In genomic region chr5:109350537-109351270, GRCh38 we compare ENCODE assay signal across 17 cellular contexts. TPM values are rescaled to one million over a fixed set of nuclear protein-coding genes. Genes with fewer than 3 reads are reported as not detected.
DNase-seq lines count a peak whose midpoint lies in the region; ATAC-seq and TF ChIP-seq lines count a peak whose summit lies in the region.
"Had no signal": no experiment of that assay in that cellular context is flagged by ENCODE, and none has a peak within 500 bp of the region (broad histone marks: within the 10 kb centered on the region; RNA-seq: fewer than 3 reads in every experiment).

No MANE protein-coding gene starts in this region.

- POLR2A ChIA-PET in OCI-LY7 (lab: Charles Lee) = interaction anchor here (0.6 kb wide), 1 partner anchor 14 kb away, joined by 3 read pairs; no protein-coding TSS in a partner anchor

- H3K36me3 Mint-ChIP-seq in activated naive CD4-positive, alpha-beta T cell treated with anti-CD3 and anti-CD28 coated beads, Interleukin-2, amount 50 U/mL, for 24 hours = no peaks in the 10 kb centered on the region
- peaks cover 33% of the 10 kb centered on the region for H3K36me3 Mint-ChIP-seq in activated naive CD4-positive, alpha-beta T cell treated with anti-CD3 and anti-CD28 coated beads, Interleukin-2, amount 10 ng/mL, durations not matched to agents 7 days and 5 days

- CTCF ChIA-PET in activated naive CD4-positive, alpha-beta T cell treated with anti-CD3 and anti-CD28 coated beads, Interleukin-2, amount 10 ng/mL, durations not matched to agents 7 days and 5 days (lab: Charles Lee) = interaction anchor here (0.7 kb wide), 1 partner anchor 432 kb away, joined by 4 read pairs; no protein-coding TSS in a partner anchor
- CTCF ChIA-PET in OCI-LY7 (lab: Charles Lee; ENCODE audit: unreplicated experiment) = no interaction called here

- ATAC-seq in GM18502 (IDR thresholded peaks at IDR 0.05; ENCODE audit: poor library complexity, unreplicated experiment) (no peak), HG03175 (IDR thresholded peaks at IDR 0.05; ENCODE audit: unreplicated experiment) (no peak)

- no peak overlapping the region for H2AFZ ChIP-seq in OCI-LY7 (ENCODE audit: low read length)

- H3K9me2 ChIP-seq in OCI-LY7 (ENCODE audit: insufficient read depth, low read length) = no peaks in the 10 kb centered on the region

- H3K9me3 Mint-ChIP-seq in activated naive CD4-positive, alpha-beta T cell treated with anti-CD3 and anti-CD28 coated beads, Interleukin-2, amount 50 U/mL, for 24 hours = no peaks in the 10 kb centered on the region
- H3K9me3 Mint-ChIP-seq in activated naive CD4-positive, alpha-beta T cell treated with anti-CD3 and anti-CD28 coated beads, Interleukin-2, amount 10 ng/mL, durations not matched to agents 7 days and 5 days = no peaks in the 10 kb centered on the region
- H3K9me3 Mint-ChIP-seq: HFFc6 had no signal

- H3K27ac ChIP-seq in OCI-LY7 (ENCODE audit: low read depth, low read length, poor library complexity, severe bottlenecking) = no peak overlapping the region
- H3K27ac ChIP-seq: 22Rv1, SJSA1 had no signal

- no peaks in the 10 kb centered on the region for H3K9me3 ChIP-seq in OCI-LY7 (ENCODE audit: low read length)
- H3K9me3 ChIP-seq: SJSA1 had no signal

- H3K4me3 Mint-ChIP-seq in activated naive CD4-positive, alpha-beta T cell treated with anti-CD3 and anti-CD28 coated beads, Interleukin-2, amount 50 U/mL, for 24 hours = no peak overlapping the region
- H3K4me3 Mint-ChIP-seq in activated naive CD4-positive, alpha-beta T cell treated with anti-CD3 and anti-CD28 coated beads, Interleukin-2, amount 10 ng/mL, durations not matched to agents 7 days and 5 days = no peak overlapping the region
- H3K4me3 Mint-ChIP-seq: HFFc6 had no signal

- no peak for DNase-seq in activated naive CD4-positive, alpha-beta T cell treated with anti-CD3 and anti-CD28 coated beads, Interleukin-2, amount 10 ng/mL, durations not matched to agents 7 days and 5 days
- DNase-seq in OCI-LY7 (ENCODE audit: low spot score) = no peak
- peak; percentile 55 for DNase-seq in choroid plexus epithelial cell (ENCODE audit: low read depth)
- peak; percentile 11 for DNase-seq in retinal pigment epithelial cell (ENCODE audit: low read depth)
- no peak for DNase-seq in activated effector memory CD4-positive, alpha-beta T cell treated with anti-CD3 and anti-CD28 coated beads, Interleukin-2, amount 50 U/mL, for 16 hours
- DNase-seq: AML-193, Calu3, HFFc6, NCI-H1436, NCI-H2081, NCI-H524, RPMI8226 had no signal

- H3K4me1 Mint-ChIP-seq in activated naive CD4-positive, alpha-beta T cell treated with anti-CD3 and anti-CD28 coated beads, Interleukin-2, amount 50 U/mL, for 24 hours = peaks cover 35% of the 10 kb centered on the region
- no peaks in the 10 kb centered on the region for H3K4me1 Mint-ChIP-seq in activated naive CD4-positive, alpha-beta T cell treated with anti-CD3 and anti-CD28 coated beads, Interleukin-2, amount 10 ng/mL, durations not matched to agents 7 days and 5 days

- H3K79me2 ChIP-seq in OCI-LY7 (ENCODE audit: insufficient read depth, low read depth, low read length) = no peaks in the 10 kb centered on the region

- H3K27ac Mint-ChIP-seq in activated naive CD4-positive, alpha-beta T cell treated with anti-CD3 and anti-CD28 coated beads, Interleukin-2, amount 50 U/mL, for 24 hours = peak overlapping the region; percentile 23
- H3K27ac Mint-ChIP-seq in activated naive CD4-positive, alpha-beta T cell treated with anti-CD3 and anti-CD28 coated beads, Interleukin-2, amount 10 ng/mL, durations not matched to agents 7 days and 5 days = no peak overlapping the region
- H3K27ac Mint-ChIP-seq: HFFc6 had no signal

- no peaks in the 10 kb centered on the region for H3K27me3 Mint-ChIP-seq in activated naive CD4-positive, alpha-beta T cell treated with anti-CD3 and anti-CD28 coated beads, Interleukin-2, amount 50 U/mL, for 24 hours
- no peaks in the 10 kb centered on the region for H3K27me3 Mint-ChIP-seq in activated naive CD4-positive, alpha-beta T cell treated with anti-CD3 and anti-CD28 coated beads, Interleukin-2, amount 10 ng/mL, durations not matched to agents 7 days and 5 days

- no peak overlapping the region for H3K4me3 ChIP-seq in OCI-LY7 (ENCODE audit: low read depth, low read length, poor library complexity, severe bottlenecking)
- no peak overlapping the region for H3K4me3 ChIP-seq in choroid plexus epithelial cell (ENCODE audit: low read depth, low read length)
- H3K4me3 ChIP-seq in retinal pigment epithelial cell (ENCODE audit: low read length) = no peak overlapping the region
- H3K4me3 ChIP-seq: SJSA1 had no signal

- BruUV-seq in OCI-LY7 (replicated peaks; lab: Mats Ljungman, UMichigan) = TSS peak; percentile 38

- H3K36me3 ChIP-seq in OCI-LY7 (ENCODE audit: insufficient read depth, low read length) = peaks cover 63% of the 10 kb centered on the region; the same call in 1 of the 2 replicates

- no peaks in the 10 kb centered on the region for H3K4me1 ChIP-seq in OCI-LY7 (ENCODE audit: insufficient read depth, low read length, poor library complexity, severe bottlenecking)
- H3K4me1 ChIP-seq: SJSA1 had no signal

- TF ChIP-seq CTCF in OCI-LY7 (conservative IDR thresholded peaks at IDR 0.05; ENCODE audit: low read length) (no peak), choroid plexus epithelial cell (conservative IDR thresholded peaks at IDR 0.05; ENCODE audit: low read depth, low read length) (no peak), retinal pigment epithelial cell (conservative IDR thresholded peaks at IDR 0.05; ENCODE audit: low read depth, low read length) (no peak)

- no peak overlapping the region for H3K4me2 ChIP-seq in OCI-LY7 (ENCODE audit: low read length)

- intact Hi-C loops in OCI-LY7 (cut with micrococcal nuclease; ENCODE audit: unreplicated experiment) = no loop called here

- H4K20me1 ChIP-seq in OCI-LY7 (ENCODE audit: insufficient read depth, low read length) = no peaks in the 10 kb centered on the region

RNA-seq across cellular contexts. Expression of gene PJA2, which starts 59.1 kb away (rescaled TPM):
- total RNA-seq in OCI-LY7 (2014; rRNA removed; shearing (Covaris generic)) = 41.3 and 47.9 TPM in 2 replicates
- total RNA-seq in OCI-LY7 (2022) = 69.7 and 79.8 TPM in 2 replicates

Comparison
In these comparisons a context has a peak if more than half of its experiments do, and no peak if none do; other contexts are left out.
1. DNase-seq: peak in choroid plexus epithelial cell (single experiment) and retinal pigment epithelial cell (single experiment); none in activated naive CD4-positive, alpha-beta T cell treated with anti-CD3 and anti-CD28 coated beads, Interleukin-2, amount 10 ng/mL, durations not matched to agents 7 days and 5 days (single experiment), OCI-LY7 (single experiment) and activated effector memory CD4-positive, alpha-beta T cell treated with anti-CD3 and anti-CD28 coated beads, Interleukin-2, amount 50 U/mL, for 16 hours (single experiment).